14 cellular contexts compared by ENCODE assay signal in genomic region chr1:150514260-150514659, GRCh38. TPM values are rescaled to one million over a fixed set of nuclear protein-coding genes. Genes with fewer than 3 reads are reported as not detected.
DNase-seq lines count a peak whose midpoint lies in the region; ATAC-seq and TF ChIP-seq lines count a peak whose summit lies in the region.
"Had no signal": no experiment of that assay in that cellular context is flagged by ENCODE, and none has a peak within 500 bp of the region (broad histone marks: within the 10 kb centered on the region; RNA-seq: fewer than 3 reads in every experiment).

No MANE protein-coding gene starts in this region.

- POLR2A ChIA-PET in Caco-2 (lab: Charles Lee) = no interaction called here
- POLR2A ChIA-PET in activated naive CD8-positive, alpha-beta T cell treated with anti-CD3 and anti-CD28 coated beads, Interleukin-2, amount 10 ng/mL, durations not matched to agents 7 days and 5 days (lab: Charles Lee) = interaction anchor here (0.7 to 3.6 kb wide), 3 partner anchors 27 to 254 kb away, joined by 3 to 20 read pairs (median 6); partner anchors contain the start of genes MCL1 and TARS2
- POLR2A ChIA-PET in naive thymus-derived CD8-positive, alpha-beta T cell (lab: Charles Lee) = interaction anchor here (2.4 kb wide), 1 partner anchor 27 kb away, joined by 11 read pairs; the partner anchor contains the start of gene TARS2

- H3K36me3 Mint-ChIP-seq in Caco-2 (ENCODE audit: insufficient read depth, unreplicated experiment) = peaks cover 16% of the 10 kb centered on the region
- H3K36me3 Mint-ChIP-seq in activated naive CD8-positive, alpha-beta T cell treated with anti-CD3 and anti-CD28 coated beads, Interleukin-2, amount 10 ng/mL, durations not matched to agents 7 days and 5 days = peaks cover 1% of the 10 kb centered on the region
- peaks cover 0 to 2% (median 0%) of the 10 kb centered on the region in 3 donors for H3K36me3 Mint-ChIP-seq in naive thymus-derived CD8-positive, alpha-beta T cell

- peaks cover 0 to 33% (median 0%) of the 10 kb centered on the region in 11 experiments; a peak in 2 of 22 replicates for H4K20me1 ChIP-seq in BLaER1 treated with 17β-estradiol and CSF1 and Interleukin-3, amounts not matched to agents 10 nM and 100 nM

- H3K4me3 Mint-ChIP-seq in Caco-2 (ENCODE audit: unreplicated experiment) = peak overlapping the region; percentile 88
- H3K4me3 Mint-ChIP-seq in activated naive CD8-positive, alpha-beta T cell treated with anti-CD3 and anti-CD28 coated beads, Interleukin-2, amount 10 ng/mL, durations not matched to agents 7 days and 5 days = peak overlapping the region; percentile 63
- peak overlapping the region; percentile 82 to 94 (median 92) for H3K4me3 Mint-ChIP-seq in naive thymus-derived CD8-positive, alpha-beta T cell

- no peak for DNase-seq in Caco-2
- DNase-seq in activated naive CD8-positive, alpha-beta T cell treated with anti-CD3 and anti-CD28 coated beads, Interleukin-2, amount 10 ng/mL, durations not matched to agents 7 days and 5 days = no peak
- DNase-seq in naive thymus-derived CD8-positive, alpha-beta T cell = no peak
- DNase-seq in SK-N-DZ (ENCODE audit: low spot score) = no peak
- no peak for DNase-seq in GDM1 (lab: John Stamatoyannopoulos, UW)
- no peak for DNase-seq in KBM-7
- no peak for DNase-seq in stimulated activated naive CD4-positive, alpha-beta T cell (lab: John Stamatoyannopoulos, UW)
- DNase-seq: activated CD8-positive, alpha-beta memory T cell treated with anti-CD3 and anti-CD28 coated beads, Interleukin-2, amount 50 U/mL, for 4 hours; erythroblast; NCI-H2227 treated with DMSO at 0.1 percent for 48 hours; testis had no signal

- H3K9me3 ChIP-seq in BLaER1 treated with 17β-estradiol and CSF1 and Interleukin-3, amounts not matched to agents 10 nM and 100 nM (replicated peaks in 1 of 11) = no peaks in the 10 kb centered on the region
- H3K9me3 ChIP-seq in Caco-2 = no peaks in the 10 kb centered on the region
- H3K9me3 ChIP-seq: testis had no signal

- peak overlapping the region in 4 of 11 experiments; percentile 6 to 75 (median 56); a peak in 3 of 22 replicates for H3K27ac ChIP-seq in BLaER1 treated with 17β-estradiol and CSF1 and Interleukin-3, amounts not matched to agents 10 nM and 100 nM

- peaks cover 10 to 37% (median 23%) of the 10 kb centered on the region in 11 experiments; a peak in 21 of 22 replicates for H3K36me3 ChIP-seq in BLaER1 treated with 17β-estradiol and CSF1 and Interleukin-3, amounts not matched to agents 10 nM and 100 nM
- no peaks in the 10 kb centered on the region for H3K36me3 ChIP-seq in Caco-2 (ENCODE audit: control insufficient read depth, insufficient read depth, low read length)

- peak overlapping the region; percentile 86 for H3K27ac Mint-ChIP-seq in Caco-2 (ENCODE audit: unreplicated experiment)
- no peak overlapping the region for H3K27ac Mint-ChIP-seq in activated naive CD8-positive, alpha-beta T cell treated with anti-CD3 and anti-CD28 coated beads, Interleukin-2, amount 10 ng/mL, durations not matched to agents 7 days and 5 days
- H3K27ac Mint-ChIP-seq in naive thymus-derived CD8-positive, alpha-beta T cell = peak overlapping the region in 4 of 10 donors; percentile 59 to 92 (median 80)

- peak overlapping the region in 1 of 10 experiments; percentile 69; a peak in 1 of 20 replicates for H3K4me3 ChIP-seq in BLaER1 treated with 17β-estradiol and CSF1 and Interleukin-3, amounts not matched to agents 10 nM and 100 nM
- H3K4me3 ChIP-seq in Caco-2 (ENCODE audit: low read depth, low read length) = no peak overlapping the region

- H3K27me3 ChIP-seq in BLaER1 treated with 17β-estradiol and CSF1 and Interleukin-3, amounts not matched to agents 10 nM and 100 nM = no peaks in the 10 kb centered on the region
- H3K27me3 ChIP-seq in Caco-2 (replicated peaks; ENCODE audit: control insufficient read depth, insufficient read depth, low read length) = no peaks in the 10 kb centered on the region
- H3K27me3 ChIP-seq: testis had no signal

- peak overlapping the region; percentile 87 to 100 (median 95) for H3K4me2 ChIP-seq in BLaER1 treated with 17β-estradiol and CSF1 and Interleukin-3, amounts not matched to agents 10 nM and 100 nM

- in situ Hi-C loops in KBM-7 (cut with MboI; ENCODE audit: low pct_unique_long_range_greater_than_20kb, low sequenced_read_pairs) = no loop called here

- intact Hi-C loops in Caco-2 (cut with micrococcal nuclease; ENCODE audit: unreplicated experiment) = no loop called here

- peaks cover 65 to 81% (median 79%) of the 10 kb centered on the region in 10 experiments for H3K4me1 ChIP-seq in BLaER1 treated with 17β-estradiol and CSF1 and Interleukin-3, amounts not matched to agents 10 nM and 100 nM
- H3K4me1 ChIP-seq in Caco-2 = peaks cover 7% of the 10 kb centered on the region; the same call in 1 of the 2 replicates

- ATAC-seq in activated naive CD8-positive, alpha-beta T cell treated with anti-CD3 and anti-CD28 coated beads, Interleukin-2, amount 10 ng/mL, durations not matched to agents 7 days and 5 days (ENCODE audit: low read depth) = no peak
- no peak for ATAC-seq in naive thymus-derived CD8-positive, alpha-beta T cell

- H3K4me1 Mint-ChIP-seq in Caco-2 (ENCODE audit: low read depth, unreplicated experiment) = peaks cover 9% of the 10 kb centered on the region
- H3K4me1 Mint-ChIP-seq in activated naive CD8-positive, alpha-beta T cell treated with anti-CD3 and anti-CD28 coated beads, Interleukin-2, amount 10 ng/mL, durations not matched to agents 7 days and 5 days = peaks cover 12% of the 10 kb centered on the region
- H3K4me1 Mint-ChIP-seq in naive thymus-derived CD8-positive, alpha-beta T cell = peaks cover 12 to 24% (median 19%) of the 10 kb centered on the region in 4 donors

- BruUV-seq in Caco-2 (replicated peaks; lab: Mats Ljungman, UMichigan) = no TSS peak

- H3K27me3 Mint-ChIP-seq in Caco-2 (ENCODE audit: insufficient read depth, unreplicated experiment) = no peaks in the 10 kb centered on the region
- peaks cover 3% of the 10 kb centered on the region for H3K27me3 Mint-ChIP-seq in activated naive CD8-positive, alpha-beta T cell treated with anti-CD3 and anti-CD28 coated beads, Interleukin-2, amount 10 ng/mL, durations not matched to agents 7 days and 5 days
- H3K27me3 Mint-ChIP-seq in naive thymus-derived CD8-positive, alpha-beta T cell = no peaks in the 10 kb centered on the region

- H3K9ac ChIP-seq in BLaER1 treated with 17β-estradiol and CSF1 and Interleukin-3, amounts not matched to agents 10 nM and 100 nM = peak overlapping the region in 1 of 11 experiments; percentile 78; a peak in 2 of 22 replicates

- no peaks in the 10 kb centered on the region for H3K9me3 Mint-ChIP-seq in Caco-2 (ENCODE audit: unreplicated experiment)
- no peaks in the 10 kb centered on the region for H3K9me3 Mint-ChIP-seq in activated naive CD8-positive, alpha-beta T cell treated with anti-CD3 and anti-CD28 coated beads, Interleukin-2, amount 10 ng/mL, durations not matched to agents 7 days and 5 days
- no peaks in the 10 kb centered on the region for H3K9me3 Mint-ChIP-seq in naive thymus-derived CD8-positive, alpha-beta T cell

- no peak for TF ChIP-seq CTCF in Caco-2 (IDR thresholded peaks at IDR 0.05; ENCODE audit: insufficient read depth in 1 of 2, low read depth in 1 of 2, low read length in 1 of 2, severe bottlenecking in 1 of 2, unreplicated experiment in 1 of 2)

- CTCF ChIA-PET in Caco-2 (lab: Charles Lee) = interaction anchor here (3.4 kb wide), 1 partner anchor 18 kb away, joined by 38 read pairs; no protein-coding TSS in a partner anchor

RNA-seq across cellular contexts. Expression of gene FALEC, which starts 1.3 kb away (rescaled TPM):
- 0.59 and 0.63 TPM in 2 replicates for total RNA-seq in Caco-2 (2022)
- total RNA-seq in activated naive CD8-positive, alpha-beta T cell treated with anti-CD3 and anti-CD28 coated beads, Interleukin-2, amount 10 ng/mL, durations not matched to agents 7 days and 5 days = under 1 TPM; 0.58 to 0.60 TPM
- total RNA-seq in naive thymus-derived CD8-positive, alpha-beta T cell = 1 to 10 TPM in 1 of 2 experiments, not detected in 1; 1.9 TPM
- polyA plus RNA-seq in naive thymus-derived CD8-positive, alpha-beta T cell = 1 to 10 TPM in 1 of 3 donors, under 1 TPM in 1, not detected in 1; 0.38 to 1.3 TPM
- polyA plus RNA-seq in SK-N-DZ (2014; cell fraction: cytosol; rRNA removed) = 0.58 and 0.60 TPM in 2 replicates
- polyA plus RNA-seq in SK-N-DZ (2014; cell fraction: nucleus; rRNA removed) = not detected in 2 replicates
- total RNA-seq: bronchial epithelial cell, renal cortical epithelial cell had no signal

RNA-seq across cellular contexts. Expression of gene ECM1, which starts 6.4 kb away (rescaled TPM):
- 0.95 and 2.4 TPM in 2 replicates for total RNA-seq in Caco-2 (2022)
- 1 to 10 TPM; 1.4 to 1.7 TPM for total RNA-seq in activated naive CD8-positive, alpha-beta T cell treated with anti-CD3 and anti-CD28 coated beads, Interleukin-2, amount 10 ng/mL, durations not matched to agents 7 days and 5 days
- total RNA-seq in naive thymus-derived CD8-positive, alpha-beta T cell = 1 to 10 TPM; 1.5 to 1.6 TPM
- polyA plus RNA-seq in naive thymus-derived CD8-positive, alpha-beta T cell = under 1 TPM in 1 of 3 donors, not detected in 2; 0.17 TPM
- polyA plus RNA-seq in SK-N-DZ (2014; cell fraction: cytosol; rRNA removed) = 1.2 and 1.3 TPM in 2 replicates
- 8.0 and 10.6 TPM in 2 replicates for polyA plus RNA-seq in SK-N-DZ (2014; cell fraction: nucleus; rRNA removed)

RNA-seq across cellular contexts. Expression of gene TARS2, which starts 27.0 kb away (rescaled TPM):
- total RNA-seq in Caco-2 (2022) = 26.8 and 30.6 TPM in 2 replicates
- total RNA-seq in activated naive CD8-positive, alpha-beta T cell treated with anti-CD3 and anti-CD28 coated beads, Interleukin-2, amount 10 ng/mL, durations not matched to agents 7 days and 5 days = 10 to 100 TPM; 41.6 to 42.9 TPM
- total RNA-seq in naive thymus-derived CD8-positive, alpha-beta T cell = 10 to 100 TPM; 34.8 to 41.8 TPM
- 10 to 100 TPM; 23.9 to 37.2 (median 30.6) TPM for polyA plus RNA-seq in naive thymus-derived CD8-positive, alpha-beta T cell
- polyA plus RNA-seq in SK-N-DZ (2014; cell fraction: cytosol; rRNA removed) = 42.0 and 57.9 TPM in 2 replicates
- polyA plus RNA-seq in SK-N-DZ (2014; cell fraction: nucleus; rRNA removed) = 30.7 and 38.4 TPM in 2 replicates

RNA-seq across cellular contexts. Expression of gene ADAMTSL4, which starts 34.9 kb away (rescaled TPM):
- 16.1 and 17.6 TPM in 2 replicates for total RNA-seq in Caco-2 (2022)
- total RNA-seq in activated naive CD8-positive, alpha-beta T cell treated with anti-CD3 and anti-CD28 coated beads, Interleukin-2, amount 10 ng/mL, durations not matched to agents 7 days and 5 days = under 1 TPM; 0.11 to 0.30 TPM
- under 1 TPM; 0.16 to 0.29 TPM for total RNA-seq in naive thymus-derived CD8-positive, alpha-beta T cell
- polyA plus RNA-seq in naive thymus-derived CD8-positive, alpha-beta T cell = under 1 TPM in 1 of 3 donors, not detected in 2; 0.32 TPM
- polyA plus RNA-seq in SK-N-DZ (2014; cell fraction: cytosol; rRNA removed) = 0.48 and 1.3 TPM in 2 replicates
- polyA plus RNA-seq in SK-N-DZ (2014; cell fraction: nucleus; rRNA removed) = 2.5 and 6.9 TPM in 2 replicates
